ENCODE assay signal across 20 cellular contexts in genomic region chr2:174551697-174552096, GRCh38. TPM values are rescaled to one million over a fixed set of nuclear protein-coding genes. Genes with fewer than 3 reads are reported as not detected.
DNase-seq lines count a peak whose midpoint lies in the region; ATAC-seq, FAIRE-seq and TF ChIP-seq lines count a peak whose summit lies in the region.
"Had no signal": no experiment of that assay in that cellular context is flagged by ENCODE, and none has a peak within 500 bp of the region (broad histone marks: within the 10 kb centered on the region; RNA-seq: fewer than 3 reads in every experiment).

No MANE protein-coding gene starts in this region.

- TF ChIP-seq CTCF in natural killer cell (IDR thresholded peaks at IDR 0.05): no peak
- no peak for TF ChIP-seq CTCF in osteocyte (IDR thresholded peaks at IDR 0.05)

- DNase-seq in activated T-cell treated with anti-CD3 and anti-CD28 coated beads, Interleukin-2, amount 50 U/mL, for 4 hours: no peak
- no peak for DNase-seq in activated T-cell treated with anti-CD3 and anti-CD28 coated beads, Interleukin-2, amount 50 U/mL, for 1 hour
- no peak for DNase-seq in natural killer cell
- DNase-seq in osteocyte (ENCODE audit: extremely low spot score, unreplicated experiment): no peak
- no peak for DNase-seq in H54 (ENCODE audit: insufficient read length, low spot score)
- DNase-seq in midbrain (lab: John Stamatoyannopoulos, UW): no peak
- DNase-seq: activated CD8-positive, alpha-beta memory T cell treated with anti-CD3 and anti-CD28 coated beads for 24 hours; amygdala; effector CD8-positive, alpha-beta T cell; EL; foreskin melanocyte; left colon; NCI-H1092 treated with DMSO at 0.1 percent for 48 hours; NCI-H2081 treated with DMSO at 0.1 percent for 48 hours; NCI-H774; pancreas had no signal

- no peak overlapping the region for H3K4me3 Mint-ChIP-seq in activated T-cell treated with anti-CD3 and anti-CD28 coated beads, Interleukin-2, amount 50 U/mL, for 4 hours
- H3K4me3 Mint-ChIP-seq in activated T-helper 17 cell treated with anti-CD3 and anti-CD28 coated beads, Interleukin-2, amount 50 U/mL, for 72 hours: no peak overlapping the region
- H3K4me3 Mint-ChIP-seq in natural killer cell (no peak overlapping the region), osteocyte (ENCODE audit: unreplicated experiment) (no peak overlapping the region)
- H3K4me3 Mint-ChIP-seq: natural killer cell treated with Interleukin-12 subunit alpha and Interleukin-12 subunit beta and Interleukin-15 and Interleukin-18, amount 100 ng/mL, for 72 hours had no signal

- intact Hi-C loops in natural killer cell (cut with micrococcal nuclease): loop anchor here (5.0 kb wide), 1 partner anchor 89 kb away; no protein-coding TSS in a partner anchor

- no peaks in the 10 kb centered on the region for H3K27me3 Mint-ChIP-seq in activated T-cell treated with anti-CD3 and anti-CD28 coated beads, Interleukin-2, amount 50 U/mL, for 4 hours (ENCODE audit: low read depth)
- H3K27me3 Mint-ChIP-seq in activated T-helper 17 cell treated with anti-CD3 and anti-CD28 coated beads, Interleukin-2, amount 50 U/mL, for 72 hours: no peaks in the 10 kb centered on the region
- H3K27me3 Mint-ChIP-seq in natural killer cell (ENCODE audit: low read depth in 2 of 2) (no peaks in the 10 kb centered on the region), osteocyte (ENCODE audit: unreplicated experiment) (no peaks in the 10 kb centered on the region)
- H3K27me3 Mint-ChIP-seq: natural killer cell treated with Interleukin-12 subunit alpha and Interleukin-12 subunit beta and Interleukin-15 and Interleukin-18, amount 100 ng/mL, for 72 hours had no signal

- H3K9me3 Mint-ChIP-seq in activated T-cell treated with anti-CD3 and anti-CD28 coated beads, Interleukin-2, amount 50 U/mL, for 4 hours: no peaks in the 10 kb centered on the region
- no peaks in the 10 kb centered on the region for H3K9me3 Mint-ChIP-seq in activated T-helper 17 cell treated with anti-CD3 and anti-CD28 coated beads, Interleukin-2, amount 50 U/mL, for 72 hours
- H3K9me3 Mint-ChIP-seq in natural killer cell (no peaks in the 10 kb centered on the region), osteocyte (ENCODE audit: unreplicated experiment) (peaks cover 6% of the 10 kb centered on the region)
- H3K9me3 Mint-ChIP-seq: natural killer cell treated with Interleukin-12 subunit alpha and Interleukin-12 subunit beta and Interleukin-15 and Interleukin-18, amount 100 ng/mL, for 72 hours had no signal

- peak; percentile 35 to 64 for ATAC-seq in activated T-cell treated with anti-CD3 and anti-CD28 coated beads, Interleukin-2, amount 50 U/mL, for 4 hours
- peak; percentile 58 for ATAC-seq in HG02938 (IDR thresholded peaks at IDR 0.05; ENCODE audit: unreplicated experiment)
- ATAC-seq in activated T-helper 17 cell treated with anti-CD3 and anti-CD28 coated beads, Interleukin-2, amount 50 U/mL, for 72 hours (replicated peaks): peak; percentile 58
- peak in 1 of 3 donors; percentile 35 for ATAC-seq in natural killer cell
- ATAC-seq: left colon, pancreas had no signal

- FAIRE-seq in H54 (lab: Jason Lieb, UNC): no peak
- FAIRE-seq: colon, pancreas had no signal

- TF ChIP-seq POLR2A in H54 (IDR thresholded peaks at IDR 0.05; ENCODE audit: low read depth, low read length): no peak

- peaks cover 9% of the 10 kb centered on the region for H3K36me3 Mint-ChIP-seq in activated T-cell treated with anti-CD3 and anti-CD28 coated beads, Interleukin-2, amount 50 U/mL, for 4 hours (ENCODE audit: insufficient read depth)
- H3K36me3 Mint-ChIP-seq in activated T-helper 17 cell treated with anti-CD3 and anti-CD28 coated beads, Interleukin-2, amount 50 U/mL, for 72 hours (ENCODE audit: low read depth): peaks cover 7% of the 10 kb centered on the region
- H3K36me3 Mint-ChIP-seq in natural killer cell (no peaks in the 10 kb centered on the region), osteocyte (ENCODE audit: unreplicated experiment) (peaks cover 8% of the 10 kb centered on the region)
- H3K36me3 Mint-ChIP-seq: natural killer cell treated with Interleukin-12 subunit alpha and Interleukin-12 subunit beta and Interleukin-15 and Interleukin-18, amount 100 ng/mL, for 72 hours had no signal

- H3K27ac Mint-ChIP-seq in activated T-helper 17 cell treated with anti-CD3 and anti-CD28 coated beads, Interleukin-2, amount 50 U/mL, for 72 hours: peak overlapping the region; percentile 37
- H3K27ac Mint-ChIP-seq in natural killer cell: peak overlapping the region; percentile 70 to 92
- H3K27ac Mint-ChIP-seq in osteocyte (ENCODE audit: unreplicated experiment): no peak overlapping the region

- peaks cover 39% of the 10 kb centered on the region for H3K4me1 Mint-ChIP-seq in activated T-cell treated with anti-CD3 and anti-CD28 coated beads, Interleukin-2, amount 50 U/mL, for 4 hours (ENCODE audit: low read depth)
- H3K4me1 Mint-ChIP-seq in activated T-helper 17 cell treated with anti-CD3 and anti-CD28 coated beads, Interleukin-2, amount 50 U/mL, for 72 hours: peaks cover 34% of the 10 kb centered on the region
- H3K4me1 Mint-ChIP-seq in natural killer cell (peaks cover 32 to 33% of the 10 kb centered on the region in 2 donors), osteocyte (ENCODE audit: unreplicated experiment) (no peaks in the 10 kb centered on the region)

RNA-seq across cellular contexts. Expression of gene WIPF1, which starts 45.9 kb away (rescaled TPM):
- 100 to 1,000 TPM in 2 of 3 donors, 10 to 100 TPM in 1; 95.1 to 122 (median 101) TPM for total RNA-seq in activated T-cell treated with anti-CD3 and anti-CD28 coated beads, Interleukin-2, amount 50 U/mL, for 4 hours
- total RNA-seq in activated T-helper 17 cell treated with anti-CD3 and anti-CD28 coated beads, Interleukin-2, amount 50 U/mL, for 72 hours: 100 to 1,000 TPM; 180 to 334 TPM
- total RNA-seq in natural killer cell: 100 to 1,000 TPM; 508 to 640 (median 555) TPM
- total RNA-seq in osteocyte: 57.7 and 60.1 TPM in 2 replicates
